ENCODE assay signal across 20 cellular contexts in genomic region chr11:95266751-95267374, GRCh38. TPM values are rescaled to one million over a fixed set of nuclear protein-coding genes. Genes with fewer than 3 reads are reported as not detected.
A peak's percentile ranks its signal among the peaks of the same experiment; 100 is the strongest.
DNase-seq lines count a peak whose midpoint lies in the region; ATAC-seq, FAIRE-seq and TF ChIP-seq lines count a peak whose summit lies in the region.
"Had no signal": no experiment of that assay in that cellular context is flagged by ENCODE, and none has a peak within 500 bp of the region (broad histone marks: within the 10 kb centered on the region; RNA-seq: fewer than 3 reads in every experiment).

No MANE protein-coding gene starts in this region.

- peak; percentile 83 to 92 for ATAC-seq in gastrocnemius medialis
- ATAC-seq in HG02798 (IDR thresholded peaks at IDR 0.05; ENCODE audit: poor library complexity, unreplicated experiment), result no peak

- FAIRE-seq in GM12892 (lab: Jason Lieb, UNC), result peak; percentile 50
- FAIRE-seq: TTC549 had no signal

- no peaks in the 10 kb centered on the region for H3K4me1 ChIP-seq in gastrocnemius medialis

- TF ChIP-seq CTCF in astrocyte of the spinal cord (IDR thresholded peaks at IDR 0.05; ENCODE audit: low read depth, low read length), result no peak
- TF ChIP-seq CTCF in gastrocnemius medialis (IDR thresholded peaks at IDR 0.05 in 4 of 5, conservative IDR thresholded peaks at IDR 0.05 in 1 of 5), result no peak

- intact Hi-C loops in gastrocnemius medialis (cut with DNase I; ENCODE audit: low total_unique reads), result loop anchor here (2.0 kb wide), 1 partner anchor 72 kb away; no protein-coding TSS in a partner anchor
- intact Hi-C loops in posterior vena cava (cut with DNase I), result no loop called here

- H3K36me3 ChIP-seq in gastrocnemius medialis, result no peaks in the 10 kb centered on the region
- H3K36me3 ChIP-seq: adrenal gland; BLaER1 treated with 17β-estradiol and CSF1 and Interleukin-3, amounts not matched to agents 10 nM and 100 nM had no signal

- in situ Hi-C loops in astrocyte of the spinal cord (cut with HindIII; ENCODE audit: low sequenced_read_pairs), result no loop called here
- in situ Hi-C loops in gastrocnemius medialis (cut with MboI; ENCODE audit: low sequenced_read_pairs in 4 of 4), result loop anchor here in 1 of 4 donors (10.0 kb wide), 1 partner anchor 248 kb away; no protein-coding TSS in a partner anchor

- H3K9me3 ChIP-seq in gastrocnemius medialis, result no peaks in the 10 kb centered on the region
- H3K9me3 ChIP-seq: adrenal gland; BLaER1 treated with 17β-estradiol and CSF1 and Interleukin-3, amounts not matched to agents 10 nM and 100 nM; SK-N-SH had no signal

- H3K27me3 ChIP-seq in gastrocnemius medialis, result no peaks in the 10 kb centered on the region
- H3K27me3 ChIP-seq: adrenal gland; BLaER1 treated with 17β-estradiol and CSF1 and Interleukin-3, amounts not matched to agents 10 nM and 100 nM had no signal

- H3K4me3 ChIP-seq in astrocyte of the spinal cord (ENCODE audit: low read depth, low read length) (no peak overlapping the region), gastrocnemius medialis (no peak overlapping the region)
- H3K4me3 ChIP-seq: adrenal gland; BLaER1 treated with 17β-estradiol and CSF1 and Interleukin-3, amounts not matched to agents 10 nM and 100 nM; coronary artery; PC-9 had no signal

- TF ChIP-seq POLR2A in GM12892 (IDR thresholded peaks at IDR 0.05; ENCODE audit: low read depth, low read length), result no peak
- no peak for TF ChIP-seq POLR2A in gastrocnemius medialis (IDR thresholded peaks at IDR 0.05)

- H3K27ac ChIP-seq in gastrocnemius medialis, result peak overlapping the region; percentile 47 to 59 (median 51)
- H3K27ac ChIP-seq: adrenal gland; BLaER1 treated with 17β-estradiol and CSF1 and Interleukin-3, amounts not matched to agents 10 nM and 100 nM; PC-9 had no signal

- no peak for DNase-seq in GM12892 (ENCODE audit: insufficient read length)
- DNase-seq in astrocyte of the spinal cord (ENCODE audit: low read depth, low spot score), result peak; percentile 29
- peak; percentile 27 for DNase-seq in iris pigment epithelial cell (ENCODE audit: low read depth)
- DNase-seq in gastrocnemius medialis, result peak; percentile 19 to 34
- DNase-seq in cortex of kidney (lab: John Stamatoyannopoulos, UW), result no peak
- DNase-seq in activated effector memory CD4-positive, alpha-beta T cell treated with anti-CD3 and anti-CD28 coated beads, Interleukin-2, amount 50 U/mL, for 16 hours, result no peak
- no peak for DNase-seq in posterior vena cava (ENCODE audit: low spot score)
- DNase-seq: adrenal gland, HCEC 1CT, naive B cell, NCI-H187, NCI-H524 treated with DMSO at 0.1 percent for 48 hours, PC-9, posterior cingulate gyrus, SK-N-SH, substantia nigra had no signal

RNA-seq across cellular contexts. Expression of gene SESN3, which starts 35.9 kb away (rescaled TPM):
- polyA plus RNA-seq in GM12892 (2012; ENCODE audit: missing spikeins), result 2.6 TPM
- total RNA-seq in gastrocnemius medialis (10 to 100 TPM in 1 of 4 donors, 1 to 10 TPM in 3; 6.0 to 10.8 (median 7.8) TPM), posterior vena cava (10 to 100 TPM; 19.0 to 23.6 TPM)

Comparison
In these comparisons a context has a peak if more than half of its experiments do, and no peak if none do; other contexts are left out.
1. DNase-seq: peak in astrocyte of the spinal cord (single experiment), iris pigment epithelial cell (single experiment) and gastrocnemius medialis (2 of 2); none in GM12892 (single experiment), cortex of kidney (single experiment), activated effector memory CD4-positive, alpha-beta T cell treated with anti-CD3 and anti-CD28 coated beads, Interleukin-2, amount 50 U/mL, for 16 hours (single experiment) and posterior vena cava (single experiment).